22 cellular contexts compared by ENCODE assay signal in genomic region chr7:12769464-12769863, GRCh38.
DNase-seq lines count a peak whose midpoint lies in the region; ATAC-seq and TF ChIP-seq lines count a peak whose summit lies in the region.
"Had no signal": no experiment of that assay in that cellular context is flagged by ENCODE, and none has a peak within 500 bp of the region (broad histone marks: within the 10 kb centered on the region; RNA-seq: fewer than 3 reads in every experiment).

No MANE protein-coding gene starts in this region.

- no peak overlapping the region for H2AK5ac ChIP-seq in neuronal stem cell (ENCODE audit: low read depth, low read length)

- peak overlapping the region; percentile 1; the same call in 1 of the 2 replicates for H3K4me3 ChIP-seq in GM23338
- no peak overlapping the region for H3K4me3 ChIP-seq in RWPE2 (ENCODE audit: severe bottlenecking)
- H3K4me3 ChIP-seq in fibroblast of lung (replicated peaks in 1 of 4; ENCODE audit: control extremely low read depth in 1 of 4, insufficient read depth in 1 of 4, low read depth in 3 of 4, low read length in 4 of 4) = no peak overlapping the region
- H3K4me3 ChIP-seq in neuronal stem cell (ENCODE audit: low read length in 2 of 2) = no peak overlapping the region
- H3K4me3 ChIP-seq: SJSA1, skin epidermis, tibial artery had no signal

- H3K23ac ChIP-seq in neuronal stem cell (ENCODE audit: low read depth, low read length, poor library complexity) = no peak overlapping the region

- H3F3A ChIP-seq in GM23338 (replicated peaks; ENCODE audit: low read depth) = no peaks in the 10 kb centered on the region

- H4K8ac ChIP-seq in neuronal stem cell (ENCODE audit: low read depth, low read length) = no peak overlapping the region

- DNase-seq in GM23338 (ENCODE audit: low spot score) (no peak), RWPE2 (ENCODE audit: low spot score) (no peak), fibroblast of lung (ENCODE audit: low read depth in 2 of 2) (peak in 1 of 2 donors; percentile 36), neuronal stem cell (ENCODE audit: low spot score) (no peak), SKM-1 treated with dmso at 0.1 percent for 144 hours (lab: John Stamatoyannopoulos, UW; ENCODE audit: unreplicated experiment) (no peak), NCI-H1105 (lab: John Stamatoyannopoulos, UW) (no peak)
- no peak for DNase-seq in activated CD8-positive, alpha-beta T cell treated with anti-CD3 and anti-CD28 coated beads for 36 hours
- DNase-seq: activated CD4-positive, alpha-beta T cell treated with anti-CD3 and anti-CD28 coated beads for 1 hour; activated CD8-positive, alpha-beta T cell treated with anti-CD3 and anti-CD28 coated beads, Interleukin-2, amount 10 ng/mL, durations not matched to agents 7 days and 5 days; C1 segment of cervical spinal cord; DND-41; kidney; midbrain; naive thymus-derived CD8-positive, alpha-beta T cell; NCI-H2081 treated with DMSO at 0.1 percent for 48 hours; NCI-H82; stimulated activated naive CD8-positive, alpha-beta T cell treated with anti-CD3 and anti-CD28 coated beads, Interleukin-15, amount 100 ng/mL, for 72 hours; tibial artery had no signal

- H3K4me1 Mint-ChIP-seq in GM23338 = peaks cover 42% of the 10 kb centered on the region
- no peaks in the 10 kb centered on the region for H3K4me1 Mint-ChIP-seq in activated CD8-positive, alpha-beta T cell treated with anti-CD3 and anti-CD28 coated beads for 36 hours (ENCODE audit: low read depth)
- H3K4me1 Mint-ChIP-seq: central memory CD8-positive, alpha-beta T cell; stimulated activated naive CD8-positive, alpha-beta T cell treated with anti-CD3 and anti-CD28 coated beads, Interleukin-15, amount 100 ng/mL, for 72 hours had no signal

- H2BK12ac ChIP-seq in neuronal stem cell (ENCODE audit: low read length) = no peak overlapping the region

- H3K9me3 Mint-ChIP-seq in GM23338 = peaks cover 10% of the 10 kb centered on the region; the same call in 2 of the 3 replicates
- no peaks in the 10 kb centered on the region for H3K9me3 Mint-ChIP-seq in activated CD8-positive, alpha-beta T cell treated with anti-CD3 and anti-CD28 coated beads for 36 hours
- H3K9me3 Mint-ChIP-seq: activated naive CD4-positive, alpha-beta T cell treated with anti-CD3 and anti-CD28 coated beads, Interleukin-2, amount 50 U/mL, for 72 hours; central memory CD8-positive, alpha-beta T cell had no signal

- H3K9me2 ChIP-seq in GM23338 (ENCODE audit: insufficient read depth) = 0 out of 2 replicates have a peak, but pooled peaks cover 6% of the 10 kb centered on the region

- no peak overlapping the region for H3K4me3 Mint-ChIP-seq in GM23338
- no peak overlapping the region for H3K4me3 Mint-ChIP-seq in activated CD8-positive, alpha-beta T cell treated with anti-CD3 and anti-CD28 coated beads for 36 hours
- H3K4me3 Mint-ChIP-seq: activated CD8-positive, alpha-beta T cell treated with anti-CD3 and anti-CD28 coated beads, Interleukin-2, amount 10 ng/mL, durations not matched to agents 7 days and 5 days; central memory CD8-positive, alpha-beta T cell; naive thymus-derived CD8-positive, alpha-beta T cell; stimulated activated naive CD8-positive, alpha-beta T cell treated with anti-CD3 and anti-CD28 coated beads, Interleukin-15, amount 100 ng/mL, for 72 hours had no signal

- H3K27ac ChIP-seq in GM23338 (ENCODE audit: low read depth) = peak overlapping the region; percentile 86
- H3K27ac ChIP-seq in RWPE2 (ENCODE audit: poor library complexity, severe bottlenecking) = no peak overlapping the region
- H3K27ac ChIP-seq in fibroblast of lung (ENCODE audit: insufficient read depth, low read length) = no peak overlapping the region
- H3K27ac ChIP-seq in neuronal stem cell (replicated peaks; ENCODE audit: low read length) = no peak overlapping the region
- H3K27ac ChIP-seq: SJSA1, tibial artery had no signal

- H2AFZ ChIP-seq in GM23338 (no peak overlapping the region), fibroblast of lung (ENCODE audit: low read length) (no peak overlapping the region), neuronal stem cell (ENCODE audit: low read length) (peak overlapping the region; percentile 57)

- H3K27me3 Mint-ChIP-seq in GM23338 (ENCODE audit: insufficient read depth, low read depth, poor library complexity) = no peaks in the 10 kb centered on the region
- H3K27me3 Mint-ChIP-seq in activated CD8-positive, alpha-beta T cell treated with anti-CD3 and anti-CD28 coated beads for 36 hours = peaks cover 10% of the 10 kb centered on the region

- no peaks in the 10 kb centered on the region for H3K36me3 ChIP-seq in GM23338 (ENCODE audit: insufficient read depth)
- H3K36me3 ChIP-seq in RWPE2 (ENCODE audit: low read depth) = no peaks in the 10 kb centered on the region
- H3K36me3 ChIP-seq in fibroblast of lung (ENCODE audit: control insufficient read depth, insufficient read depth, low read length) = no peaks in the 10 kb centered on the region
- no peaks in the 10 kb centered on the region for H3K36me3 ChIP-seq in neuronal stem cell (replicated peaks in 1 of 2; ENCODE audit: control insufficient read depth in 2 of 2, insufficient read depth in 2 of 2, low read length in 2 of 2)
- H3K36me3 ChIP-seq: SJSA1, tibial artery had no signal

- H3K27me3 ChIP-seq in GM23338 (ENCODE audit: insufficient read depth) (no peaks in the 10 kb centered on the region), RWPE2 (ENCODE audit: insufficient read depth, poor library complexity, severe bottlenecking) (no peaks in the 10 kb centered on the region), fibroblast of lung (ENCODE audit: control insufficient read depth, insufficient read depth, low read length) (no peaks in the 10 kb centered on the region), neuronal stem cell (ENCODE audit: control insufficient read depth in 3 of 3, insufficient read depth in 3 of 3, low read depth in 1 of 3, low read length in 3 of 3) (no peaks in the 10 kb centered on the region)
- H3K27me3 ChIP-seq: SJSA1, tibial artery had no signal

- H2BK120ac ChIP-seq in neuronal stem cell (ENCODE audit: low read depth, low read length) = no peak overlapping the region

- intact Hi-C loops in activated CD8-positive, alpha-beta T cell treated with anti-CD3 and anti-CD28 coated beads for 36 hours (cut with micrococcal nuclease) = no loop called here

- no peaks in the 10 kb centered on the region for H3K9me3 ChIP-seq in RWPE2 (ENCODE audit: severe bottlenecking)
- H3K9me3 ChIP-seq in fibroblast of lung (ENCODE audit: control insufficient read depth, insufficient read depth, low read depth, low read length) = no peaks in the 10 kb centered on the region
- H3K9me3 ChIP-seq in neuronal stem cell (replicated peaks in 1 of 2; ENCODE audit: control insufficient read depth in 2 of 2, insufficient read depth in 1 of 2, low read depth in 1 of 2, low read length in 2 of 2) = peaks cover 0 to 13% of the 10 kb centered on the region in 2 donors
- H3K9me3 ChIP-seq: SJSA1, tibial artery had no signal

- ATAC-seq in GM23338 = no peak
- peak; percentile 36; the same call in 1 of the 3 replicates for ATAC-seq in RWPE2 (ENCODE audit: low read depth)
- no peak for ATAC-seq in activated CD8-positive, alpha-beta T cell treated with anti-CD3 and anti-CD28 coated beads for 36 hours
- ATAC-seq: activated CD8-positive, alpha-beta T cell treated with anti-CD3 and anti-CD28 coated beads, Interleukin-2, amount 10 ng/mL, durations not matched to agents 7 days and 5 days; activated naive CD4-positive, alpha-beta T cell treated with anti-CD3 and anti-CD28 coated beads, Interleukin-2, amount 50 U/mL, for 72 hours; naive thymus-derived CD8-positive, alpha-beta T cell; stimulated activated naive CD8-positive, alpha-beta T cell treated with anti-CD3 and anti-CD28 coated beads, Interleukin-15, amount 100 ng/mL, for 72 hours had no signal

- POLR2A ChIA-PET in activated CD8-positive, alpha-beta T cell treated with anti-CD3 and anti-CD28 coated beads for 36 hours (lab: Charles Lee) = no interaction called here

- no peak overlapping the region for H2BK15ac ChIP-seq in neuronal stem cell (ENCODE audit: low read length)

- H3K4me2 ChIP-seq in GM23338 (peak overlapping the region; percentile 23), fibroblast of lung (ENCODE audit: extremely low read depth, insufficient read depth, low read length) (peak overlapping the region; percentile 2), neuronal stem cell (ENCODE audit: insufficient read depth, low read length, poor library complexity, severe bottlenecking) (no peak overlapping the region)

- H3K18ac ChIP-seq in neuronal stem cell (ENCODE audit: low read length) = no peak overlapping the region

- no peak overlapping the region for H2BK5ac ChIP-seq in neuronal stem cell (ENCODE audit: low read length)

- peaks cover 39% of the 10 kb centered on the region for H3K4me1 ChIP-seq in GM23338 (ENCODE audit: insufficient read depth)
- peaks cover 22% of the 10 kb centered on the region for H3K4me1 ChIP-seq in RWPE2 (ENCODE audit: insufficient read depth, poor library complexity, severe bottlenecking)
- peaks cover 3% of the 10 kb centered on the region for H3K4me1 ChIP-seq in fibroblast of lung (ENCODE audit: control insufficient read depth, extremely low read depth, insufficient read depth, low read length)
- H3K4me1 ChIP-seq in neuronal stem cell (ENCODE audit: control insufficient read depth in 2 of 2, insufficient read depth in 1 of 2, low read depth in 1 of 2, low read length in 2 of 2) = peaks cover 3 to 31% of the 10 kb centered on the region in 2 donors

- peak overlapping the region; percentile 69; the same call in 1 of the 2 replicates for H3K27ac Mint-ChIP-seq in GM23338
- no peak overlapping the region for H3K27ac Mint-ChIP-seq in activated CD8-positive, alpha-beta T cell treated with anti-CD3 and anti-CD28 coated beads for 36 hours
- H3K27ac Mint-ChIP-seq: activated CD8-positive, alpha-beta T cell treated with anti-CD3 and anti-CD28 coated beads, Interleukin-2, amount 10 ng/mL, durations not matched to agents 7 days and 5 days; activated naive CD4-positive, alpha-beta T cell treated with anti-CD3 and anti-CD28 coated beads, Interleukin-2, amount 50 U/mL, for 72 hours; naive thymus-derived CD8-positive, alpha-beta T cell; stimulated activated naive CD8-positive, alpha-beta T cell treated with anti-CD3 and anti-CD28 coated beads, Interleukin-15, amount 100 ng/mL, for 72 hours had no signal

- no peak overlapping the region for H3K4ac ChIP-seq in neuronal stem cell (ENCODE audit: low read length)

- no peaks in the 10 kb centered on the region for H3K79me1 ChIP-seq in neuronal stem cell (ENCODE audit: low read depth, low read length)

- H3K79me2 ChIP-seq in GM23338 (replicated peaks; ENCODE audit: insufficient read depth) = no peaks in the 10 kb centered on the region
- H3K79me2 ChIP-seq in fibroblast of lung (ENCODE audit: control insufficient read depth, insufficient read depth, low read length) = no peaks in the 10 kb centered on the region

- no peak for TF ChIP-seq CTCF in GM23338 (conservative IDR thresholded peaks at IDR 0.05; ENCODE audit: low read depth in 2 of 2)
- TF ChIP-seq CTCF in RWPE2 (IDR thresholded peaks at IDR 0.05; ENCODE audit: poor library complexity, severe bottlenecking) = no peak
- TF ChIP-seq CTCF in fibroblast of lung (conservative IDR thresholded peaks at IDR 0.05 in 1 of 2, IDR thresholded peaks at IDR 0.05 in 1 of 2; ENCODE audit: low read depth in 1 of 2, low read length in 2 of 2) = no peak
- TF ChIP-seq CTCF in activated CD8-positive, alpha-beta T cell treated with anti-CD3 and anti-CD28 coated beads for 36 hours (IDR thresholded peaks at IDR 0.05) = no peak

- H3K9ac ChIP-seq in fibroblast of lung (ENCODE audit: insufficient read depth, low read length) = no peak overlapping the region
- no peak overlapping the region for H3K9ac ChIP-seq in neuronal stem cell (ENCODE audit: low read depth, low read length, poor library complexity)

- no peak overlapping the region for H3K14ac ChIP-seq in neuronal stem cell (ENCODE audit: low read length)

- no peak overlapping the region for H4K91ac ChIP-seq in neuronal stem cell (ENCODE audit: low read depth, low read length, poor library complexity)

- WGBS in neuronal stem cell (ENCODE audit: extremely low coverage in 2 of 2, insufficient read length in 2 of 2, insufficient replicate concordance in 1 of 2), 2 donors = no CpG with 5 or more reads among the region's 1 CpG

- H4K20me1 ChIP-seq in GM23338 (replicated peaks; ENCODE audit: insufficient read depth) = no peaks in the 10 kb centered on the region
- H4K20me1 ChIP-seq in fibroblast of lung (ENCODE audit: control insufficient read depth, extremely low read depth, insufficient read depth, low read length) = no peaks in the 10 kb centered on the region

- H3K36me3 Mint-ChIP-seq in GM23338 (ENCODE audit: low read depth) = peaks cover 14% of the 10 kb centered on the region; the same call in 2 of the 3 replicates
- no peaks in the 10 kb centered on the region for H3K36me3 Mint-ChIP-seq in activated CD8-positive, alpha-beta T cell treated with anti-CD3 and anti-CD28 coated beads for 36 hours (ENCODE audit: low read depth)

- CTCF ChIA-PET in activated CD8-positive, alpha-beta T cell treated with anti-CD3 and anti-CD28 coated beads for 36 hours (lab: Charles Lee) = no interaction called here
